Comparison of ENCODE assay signal across 2 cellular contexts in genomic region chr19:34171877-34172660, GRCh38.
A peak's percentile ranks its signal among the peaks of the same experiment; 100 is the strongest.
TF ChIP-seq lines count a peak whose summit lies in the region.

LSM14A (plus strand) TSS chr19:34172504; CDS start chr19:34172643, 139 bp downstream.

TF ChIP-seq in A549, 52 proteins besides CTCF, POLR2A, EP300 and RAD21 (continued from another document and continues in another):
- TF ChIP-seq CBX2 (IDR thresholded peaks at IDR 0.05; ENCODE audit: borderline replicate concordance, low read depth) (no peak), KDM5A (IDR thresholded peaks at IDR 0.05) (0 out of 2 replicates have a peak, but pooled peaks have one; percentile 19), HEYL (CRISPR knock-in tag; IDR thresholded peaks at IDR 0.05) (no peak), E2F6 (IDR thresholded peaks at IDR 0.05; ENCODE audit: borderline replicate concordance, low read depth) (peak; percentile 87), SREBF2 (IDR thresholded peaks at IDR 0.05) (0 out of 2 replicates have a peak, but pooled peaks have one; percentile 18), ZC3H11A (IDR thresholded peaks at IDR 0.05) (no peak; the same call in 1 of the 2 replicates), MAFK (IDR thresholded peaks at IDR 0.05; ENCODE audit: partially characterized antibody) (no peak), ZNF302 (CRISPR knock-in tag; IDR thresholded peaks at IDR 0.05) (no peak), ZFP36 (IDR thresholded peaks at IDR 0.05; ENCODE audit: borderline replicate concordance, partially characterized antibody) (no peak), CBX8 (IDR thresholded peaks at IDR 0.05) (no peak), NPAS2 (CRISPR knock-in tag; IDR thresholded peaks at IDR 0.05; ENCODE audit: borderline replicate concordance) (0 out of 2 replicates have a peak, but pooled peaks have one; percentile 13), REST (IDR thresholded peaks at IDR 0.05) (peak; percentile 84), HOXA7 (CRISPR knock-in tag; IDR thresholded peaks at IDR 0.05) (no peak), SMC3 (IDR thresholded peaks at IDR 0.05) (peak; percentile 8; the same call in 1 of the 3 replicates), RARB (CRISPR knock-in tag; IDR thresholded peaks at IDR 0.05) (peak; percentile 75; the same call in 1 of the 2 replicates), ELK1 (IDR thresholded peaks at IDR 0.05; ENCODE audit: low read depth, low read length) (no peak), CHD4 (IDR thresholded peaks at IDR 0.05; ENCODE audit: borderline replicate concordance) (no peak), MAX (IDR thresholded peaks at IDR 0.05) (peak; percentile 93), FOSL2 (IDR thresholded peaks at IDR 0.05) (no peak; the same call in 1 of the 2 replicates), FOSL2 (CRISPR knock-in tag; IDR thresholded peaks at IDR 0.05) (peak; percentile 43), MYC (IDR thresholded peaks at IDR 0.05; ENCODE audit: borderline replicate concordance, low read length) (peak; percentile 95), EHMT2 (IDR thresholded peaks at IDR 0.05; ENCODE audit: low read depth) (no peak), JUNB (IDR thresholded peaks at IDR 0.05) (no peak), BCL3 (IDR thresholded peaks at IDR 0.05) (peak; percentile 98), RNF2 (IDR thresholded peaks at IDR 0.05; ENCODE audit: borderline replicate concordance, low read depth) (peak; percentile 82), CHD2 (IDR thresholded peaks at IDR 0.05; ENCODE audit: low read length, partially characterized antibody) (peak; percentile 91), HDAC2 (IDR thresholded peaks at IDR 0.05) (no peak), CEBPB (IDR thresholded peaks at IDR 0.05) (no peak), USF2 (IDR thresholded peaks at IDR 0.05) (peak; percentile 57), JUN (IDR thresholded peaks at IDR 0.05) (peak; percentile 96 to 100), NR3C1 (IDR thresholded peaks at IDR 0.05) (no peak), HOXB13 (CRISPR knock-in tag; IDR thresholded peaks at IDR 0.05; ENCODE audit: low read depth) (peak; percentile 93)

TF ChIP-seq in WTC11, 78 proteins besides CTCF, POLR2A, EP300 and RAD21 (continued from another document):
- peak; percentile 55; the same call in 1 of the 2 replicates for TF ChIP-seq HMGXB4 (CRISPR knock-in tag; IDR thresholded peaks at IDR 0.05)
- TF ChIP-seq FOXP4 (CRISPR knock-in tag; IDR thresholded peaks at IDR 0.05), result peak; percentile 47
- TF ChIP-seq ZNF281 (CRISPR knock-in tag; IDR thresholded peaks at IDR 0.05), result no peak
- no peak for TF ChIP-seq ZNF138 (CRISPR knock-in tag; conservative IDR thresholded peaks at IDR 0.05)
- TF ChIP-seq STAT6 (CRISPR knock-in tag; conservative IDR thresholded peaks at IDR 0.05; ENCODE audit: low read depth), result no peak
- TF ChIP-seq HMGA2 (CRISPR knock-in tag; IDR thresholded peaks at IDR 0.05), result 0 out of 2 replicates have a peak, but pooled peaks have one; percentile 20
- peak; percentile 85 for TF ChIP-seq MAX (CRISPR knock-in tag; IDR thresholded peaks at IDR 0.05)
- peak; percentile 41; the same call in 1 of the 2 replicates for TF ChIP-seq USF1 (CRISPR knock-in tag; IDR thresholded peaks at IDR 0.05)
- no peak for TF ChIP-seq ATF6 (CRISPR knock-in tag; IDR thresholded peaks at IDR 0.05)
- TF ChIP-seq TCF7 (CRISPR knock-in tag; IDR thresholded peaks at IDR 0.05; ENCODE audit: low read depth), result 0 out of 2 replicates have a peak, but pooled peaks have one; percentile 78
- no peak for TF ChIP-seq GRHL2 (CRISPR knock-in tag; IDR thresholded peaks at IDR 0.05; ENCODE audit: insufficient replicate concordance, severe bottlenecking)
- TF ChIP-seq ARID4B (CRISPR knock-in tag; IDR thresholded peaks at IDR 0.05; ENCODE audit: borderline replicate concordance), result no peak
- peak; percentile 89 for TF ChIP-seq KAT7 (CRISPR knock-in tag; IDR thresholded peaks at IDR 0.05; ENCODE audit: borderline replicate concordance)
- peak; percentile 65; the same call in 1 of the 2 replicates for TF ChIP-seq JUN (CRISPR knock-in tag; IDR thresholded peaks at IDR 0.05)
